1 cellular context compared by ENCODE assay signal in genomic region chr10:123144697-123145541, GRCh38.
TF ChIP-seq lines count a peak whose summit lies in the region.

No MANE protein-coding gene starts in this region.

TF ChIP-seq in K562, 482 proteins besides CTCF, POLR2A, EP300 and RAD21:
- TF ChIP-seq PBX2 (CRISPR knock-in tag; IDR thresholded peaks at IDR 0.05; ENCODE audit: low read depth) (no peak), PBX2 (tag; conservative IDR thresholded peaks at IDR 0.05; ENCODE audit: low read depth) (no peak), SAFB2 (IDR thresholded peaks at IDR 0.05; ENCODE audit: borderline replicate concordance, low read depth, low read length, severe bottlenecking) (no peak), POLR2G (IDR thresholded peaks at IDR 0.05; ENCODE audit: low read depth, low read length) (0 out of 2 replicates have a peak, but pooled peaks have one; percentile 11), FOXM1 (IDR thresholded peaks at IDR 0.05; ENCODE audit: low read depth) (no peak), FOXM1 (CRISPR knock-in tag; IDR thresholded peaks at IDR 0.05; ENCODE audit: low read depth) (no peak), EGR1 (conservative IDR thresholded peaks at IDR 0.05) (0 out of 2 replicates have a peak, but pooled peaks have one; percentile 4), EWSR1 (IDR thresholded peaks at IDR 0.05; ENCODE audit: borderline replicate concordance, low read depth, partially characterized antibody) (no peak), ZBTB7A (IDR thresholded peaks at IDR 0.05; ENCODE audit: borderline replicate concordance, control insufficient read depth, low read depth, low read length) (peak; percentile 16; the same call in 1 of the 2 replicates), ETV1 (tag; conservative IDR thresholded peaks at IDR 0.05; ENCODE audit: low read depth) (no peak)
